In the genomic region with DNA sequence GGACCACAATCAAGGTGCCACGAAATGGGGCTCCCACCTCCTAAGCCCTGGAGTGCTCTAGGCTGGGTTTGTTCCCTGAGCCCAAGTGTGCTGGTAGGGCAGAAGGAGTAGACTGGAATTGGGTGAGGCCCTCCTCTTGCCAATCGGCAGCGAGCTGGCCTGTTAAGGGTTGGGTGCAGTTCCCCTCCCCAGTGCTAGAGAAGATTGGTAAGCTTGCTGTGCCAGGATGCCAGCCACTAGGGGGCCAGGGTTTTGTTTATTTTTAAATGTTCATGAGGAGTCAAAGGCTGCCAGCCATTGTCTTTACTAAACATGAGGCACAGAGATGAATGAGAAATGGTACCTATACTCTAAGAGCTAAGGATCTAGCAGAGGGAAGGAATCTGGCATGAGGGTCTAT, we compare ENCODE assay signal across 8 cellular contexts.
A peak's percentile ranks its signal among the peaks of the same experiment; 100 is the strongest.
DNase-seq lines count a peak whose midpoint lies in the region; FAIRE-seq and TF ChIP-seq lines count a peak whose summit lies in the region.

No MANE protein-coding gene starts in this region.

- no peak for FAIRE-seq in GM12892 (lab: Jason Lieb, UNC)

- H4K20me1 ChIP-seq in SK-N-SH (ENCODE audit: insufficient read depth) (no peaks in the 10 kb centered on the region), smooth muscle cell (ENCODE audit: low read depth) (no peaks in the 10 kb centered on the region)

- H3K27ac ChIP-seq in SK-N-SH (ENCODE audit: low read depth in 2 of 2, low read length in 1 of 2) (no peak overlapping the region), smooth muscle cell (ENCODE audit: low read depth) (no peak overlapping the region)

- no peak for TF ChIP-seq POLR2A in GM12892 (IDR thresholded peaks at IDR 0.05; ENCODE audit: low read depth, low read length)

- H3K4me1 ChIP-seq in SK-N-SH (ENCODE audit: control insufficient read depth in 1 of 2, insufficient read depth in 2 of 2, low read depth in 1 of 2, low read length in 1 of 2) (peaks cover 2 to 27% of the 10 kb centered on the region in 2 experiments), smooth muscle cell (ENCODE audit: low read depth) (no peaks in the 10 kb centered on the region)

- CTCF ChIA-PET in SK-N-SH (lab: Yijun Ruan, JAX), result interaction anchor here (0.5 to 10.8 kb wide), 23 partner anchors 9 to 163 kb away, joined by 3 to 138 read pairs (median 5); partner anchors contain the start of genes CHURC1 and SPTB
- CTCF ChIA-PET in GM10248 (lab: Yijun Ruan, JAX), result interaction anchor here (1.0 to 5.5 kb wide), 6 partner anchors 8 to 92 kb away, joined by 3 to 38 read pairs (median 4); no protein-coding TSS in a partner anchor

- no peaks in the 10 kb centered on the region for H3K9me2 ChIP-seq in SK-N-SH

- 93% methylated on average over 3 of the region's 3 CpGs for WGBS in SK-N-SH (ENCODE audit: low lambda C conversion rate)
- 76% methylated on average over 3 of the region's 3 CpGs for WGBS in smooth muscle cell (ENCODE audit: low lambda C conversion rate)

- no peak overlapping the region for H3K4me3 ChIP-seq in SK-N-SH (ENCODE audit: low read depth in 2 of 2, low read length in 1 of 2)
- H3K4me3 ChIP-seq in fibroblast of villous mesenchyme (ENCODE audit: low read depth, low read length), result no peak overlapping the region
- no peak overlapping the region for H3K4me3 ChIP-seq in smooth muscle cell

- H3K79me2 ChIP-seq in SK-N-SH (ENCODE audit: insufficient read depth) (no peaks in the 10 kb centered on the region), smooth muscle cell (ENCODE audit: low read depth) (no peaks in the 10 kb centered on the region)

- H2AFZ ChIP-seq in SK-N-SH (ENCODE audit: low read depth), result no peak overlapping the region
- no peak overlapping the region for H2AFZ ChIP-seq in smooth muscle cell (ENCODE audit: low read depth)

- H3K9ac ChIP-seq in SK-N-SH, result no peak overlapping the region
- H3K9ac ChIP-seq in smooth muscle cell (ENCODE audit: low read depth), result no peak overlapping the region

- H3K9me3 ChIP-seq in SK-N-SH (no peaks in the 10 kb centered on the region), smooth muscle cell (replicated peaks; ENCODE audit: low read depth) (no peaks in the 10 kb centered on the region)

- H3K36me3 ChIP-seq in SK-N-SH (replicated peaks in 1 of 2; ENCODE audit: control insufficient read depth in 1 of 2, insufficient read depth in 2 of 2, low read length in 1 of 2) (no peaks in the 10 kb centered on the region), smooth muscle cell (ENCODE audit: low read depth) (no peaks in the 10 kb centered on the region)

- TF ChIP-seq RAD21 in SK-N-SH (IDR thresholded peaks at IDR 0.05; ENCODE audit: low read length), result peak; percentile 22; the same call in 1 of the 2 replicates

- no peaks in the 10 kb centered on the region for H3K27me3 ChIP-seq in SK-N-SH (ENCODE audit: insufficient read depth)
- peaks cover 3% of the 10 kb centered on the region for H3K27me3 ChIP-seq in smooth muscle cell (ENCODE audit: low read depth)

- TF ChIP-seq CTCF in SK-N-SH (IDR thresholded peaks at IDR 0.05) (peak; percentile 75), fibroblast of villous mesenchyme (IDR thresholded peaks at IDR 0.05; ENCODE audit: insufficient read depth, low read depth, low read length) (peak; percentile 61), smooth muscle cell (IDR thresholded peaks at IDR 0.05; ENCODE audit: borderline replicate concordance, insufficient read depth, poor library complexity, severe bottlenecking) (peak; percentile 64), GM10248 (IDR thresholded peaks at IDR 0.05; ENCODE audit: control extremely low read depth, extremely low read depth, low read depth, missing control alignments) (no peak)

- H3F3A ChIP-seq in SK-N-SH (replicated peaks; ENCODE audit: insufficient read depth) (peaks cover 3% of the 10 kb centered on the region), smooth muscle cell (ENCODE audit: low read depth) (no peaks in the 10 kb centered on the region)

- DNase-seq in stimulated activated CD4-positive, alpha-beta T cell treated with anti-CD3 and anti-CD28 coated beads, Interleukin-15, amount 100 ng/mL, for 24 hours, result peak; percentile 21
- no peak for DNase-seq in stimulated activated CD4-positive, alpha-beta T cell treated with anti-CD3 and anti-CD28 coated beads, Interleukin-4, amount 100 ng/mL, for 1 hour
- DNase-seq in SK-N-SH, result peak; percentile 50
- peak; percentile 31 for DNase-seq in fibroblast of villous mesenchyme (ENCODE audit: low read depth)
- DNase-seq in smooth muscle cell (lab: John Stamatoyannopoulos, UW; ENCODE audit: unreplicated experiment), result no peak
- no peak for DNase-seq in GM10248 (ENCODE audit: extremely low spot score)
- no peak for DNase-seq in GM12892 (ENCODE audit: insufficient read length)
- no peak for DNase-seq in activated T-cell treated with anti-CD3 and anti-CD28 coated beads, Interleukin-2, amount 50 U/mL, for 1 hour

- H3K4me2 ChIP-seq in SK-N-SH, result no peak overlapping the region
- H3K4me2 ChIP-seq in smooth muscle cell, result no peak overlapping the region

- no peak for TF ChIP-seq EP300 in SK-N-SH (IDR thresholded peaks at IDR 0.05; ENCODE audit: borderline replicate concordance in 1 of 2, low read depth in 1 of 2, low read length in 1 of 2)

- POLR2A ChIA-PET in SK-N-SH (lab: Yijun Ruan, JAX), result no interaction called here
- POLR2A ChIA-PET in GM10248 (lab: Yijun Ruan, JAX), result no interaction called here

TF ChIP-seq in SK-N-SH, 30 proteins besides CTCF, POLR2A, EP300 and RAD21 (continues in another document):
- TF ChIP-seq FOXM1 (IDR thresholded peaks at IDR 0.05; ENCODE audit: low read depth), result peak; percentile 84
- no peak for TF ChIP-seq FOXJ3 (CRISPR knock-in tag; IDR thresholded peaks at IDR 0.05)
- no peak for TF ChIP-seq USF2 (IDR thresholded peaks at IDR 0.05; ENCODE audit: borderline replicate concordance, low read depth, low read length)
- TF ChIP-seq CHD2 (IDR thresholded peaks at IDR 0.05; ENCODE audit: low read length, partially characterized antibody), result no peak
- no peak for TF ChIP-seq NRF1 (IDR thresholded peaks at IDR 0.05; ENCODE audit: low read depth, low read length)
- no peak for TF ChIP-seq ELF1 (IDR thresholded peaks at IDR 0.05)
- TF ChIP-seq, protein P1, sequence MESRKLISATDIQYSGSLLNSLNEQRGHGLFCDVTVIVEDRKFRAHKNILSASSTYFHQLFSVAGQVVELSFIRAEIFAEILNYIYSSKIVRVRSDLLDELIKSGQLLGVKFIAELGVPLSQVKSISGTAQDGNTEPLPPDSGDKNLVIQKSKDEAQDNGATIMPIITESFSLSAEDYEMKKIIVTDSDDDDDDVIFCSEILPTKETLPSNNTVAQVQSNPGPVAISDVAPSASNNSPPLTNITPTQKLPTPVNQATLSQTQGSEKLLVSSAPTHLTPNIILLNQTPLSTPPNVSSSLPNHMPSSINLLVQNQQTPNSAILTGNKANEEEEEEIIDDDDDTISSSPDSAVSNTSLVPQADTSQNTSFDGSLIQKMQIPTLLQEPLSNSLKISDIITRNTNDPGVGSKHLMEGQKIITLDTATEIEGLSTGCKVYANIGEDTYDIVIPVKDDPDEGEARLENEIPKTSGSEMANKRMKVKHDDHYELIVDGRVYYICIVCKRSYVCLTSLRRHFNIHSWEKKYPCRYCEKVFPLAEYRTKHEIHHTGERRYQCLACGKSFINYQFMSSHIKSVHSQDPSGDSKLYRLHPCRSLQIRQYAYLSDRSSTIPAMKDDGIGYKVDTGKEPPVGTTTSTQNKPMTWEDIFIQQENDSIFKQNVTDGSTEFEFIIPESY (IDR thresholded peaks at IDR 0.05; ENCODE audit: borderline replicate concordance, low read depth), result no peak
- no peak for TF ChIP-seq IRF3 (IDR thresholded peaks at IDR 0.05; ENCODE audit: low read depth, low read length)
- no peak for TF ChIP-seq RCOR1 (IDR thresholded peaks at IDR 0.05; ENCODE audit: low read length)
- TF ChIP-seq SMC3 (IDR thresholded peaks at IDR 0.05; ENCODE audit: low read depth, low read length), result peak; percentile 21; the same call in 1 of the 2 replicates
- no peak for TF ChIP-seq GATA2 (CRISPR knock-in tag; IDR thresholded peaks at IDR 0.05)
- no peak for TF ChIP-seq NFIC (IDR thresholded peaks at IDR 0.05; ENCODE audit: borderline replicate concordance)
- TF ChIP-seq JUND (IDR thresholded peaks at IDR 0.05), result no peak
- no peak for TF ChIP-seq GABPA (IDR thresholded peaks at IDR 0.05; ENCODE audit: low read depth)
- no peak for TF ChIP-seq EZH2phosphoT487 (IDR thresholded peaks at IDR 0.05; ENCODE audit: borderline replicate concordance, low read depth)
- TF ChIP-seq TEAD4 (IDR thresholded peaks at IDR 0.05; ENCODE audit: borderline replicate concordance, insufficient read depth), result peak; percentile 54; the same call in 1 of the 2 replicates
- no peak for TF ChIP-seq POLR2AphosphoS5 (IDR thresholded peaks at IDR 0.05; ENCODE audit: low read depth, low read length)
- no peak for TF ChIP-seq TCF12 (IDR thresholded peaks at IDR 0.05)
- no peak for TF ChIP-seq RFX5 (IDR thresholded peaks at IDR 0.05; ENCODE audit: low read length)
- TF ChIP-seq MEF2A (IDR thresholded peaks at IDR 0.05; ENCODE audit: borderline replicate concordance, low read depth), result no peak
- TF ChIP-seq SIN3A (IDR thresholded peaks at IDR 0.05; ENCODE audit: borderline replicate concordance, low read depth, low read length), result no peak
- TF ChIP-seq RXRA (IDR thresholded peaks at IDR 0.05; ENCODE audit: borderline replicate concordance, low read depth), result no peak
- TF ChIP-seq, protein P2, sequence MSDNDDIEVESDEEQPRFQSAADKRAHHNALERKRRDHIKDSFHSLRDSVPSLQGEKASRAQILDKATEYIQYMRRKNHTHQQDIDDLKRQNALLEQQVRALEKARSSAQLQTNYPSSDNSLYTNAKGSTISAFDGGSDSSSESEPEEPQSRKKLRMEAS (IDR thresholded peaks at IDR 0.05; ENCODE audit: low read depth), result no peak

Comparison
In these comparisons a context has a peak if more than half of its experiments do, and no peak if none do; other contexts are left out.
1. DNase-seq: peak in stimulated activated CD4-positive, alpha-beta T cell treated with anti-CD3 and anti-CD28 coated beads, Interleukin-15, amount 100 ng/mL, for 24 hours (single experiment), SK-N-SH (single experiment) and fibroblast of villous mesenchyme (single experiment); none in stimulated activated CD4-positive, alpha-beta T cell treated with anti-CD3 and anti-CD28 coated beads, Interleukin-4, amount 100 ng/mL, for 1 hour (single experiment), smooth muscle cell (single experiment), GM10248 (single experiment), GM12892 (single experiment) and activated T-cell treated with anti-CD3 and anti-CD28 coated beads, Interleukin-2, amount 50 U/mL, for 1 hour (single experiment).